In the genomic region with DNA sequence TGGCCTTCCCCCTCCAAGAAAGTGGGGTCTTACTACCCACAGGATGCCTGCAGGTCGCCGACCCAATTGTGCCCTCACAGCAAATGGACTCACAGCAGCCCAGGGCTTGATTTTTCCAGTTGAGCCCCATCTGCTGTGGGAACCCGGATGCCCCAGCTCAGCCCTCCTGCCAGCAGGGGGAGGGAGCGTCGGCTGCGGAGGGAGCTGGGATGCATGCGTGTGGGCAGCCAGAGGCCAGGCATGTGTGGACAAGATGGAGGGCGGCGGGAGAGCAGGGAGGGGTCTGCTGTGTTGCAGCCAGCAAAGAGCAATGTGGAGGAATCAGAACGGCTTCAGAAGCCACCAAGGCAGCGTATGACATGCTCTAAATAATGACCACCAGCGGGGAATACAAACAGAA, we compare ENCODE assay signal across 10 cellular contexts. TPM values are rescaled to one million over a fixed set of nuclear protein-coding genes. Genes with fewer than 3 reads are reported as not detected.
DNase-seq lines count a peak whose midpoint lies in the region; ATAC-seq and TF ChIP-seq lines count a peak whose summit lies in the region.
"Had no signal": no experiment of that assay in that cellular context is flagged by ENCODE, and none has a peak within 500 bp of the region (broad histone marks: within the 10 kb centered on the region; RNA-seq: fewer than 3 reads in every experiment).

No MANE protein-coding gene starts in this region.

- H3K9me3 ChIP-seq in cardiac muscle cell (ENCODE audit: low read depth) (no peaks in the 10 kb centered on the region), RWPE2 (ENCODE audit: severe bottlenecking) (no peaks in the 10 kb centered on the region), stomach (no peaks in the 10 kb centered on the region)

- H3K36me3 ChIP-seq in cardiac muscle cell (no peaks in the 10 kb centered on the region), RWPE2 (ENCODE audit: low read depth) (no peaks in the 10 kb centered on the region), stomach (no peaks in the 10 kb centered on the region)

- H3K27ac ChIP-seq in cardiac muscle cell: no peak overlapping the region
- no peak overlapping the region for H3K27ac ChIP-seq in RWPE2 (ENCODE audit: poor library complexity, severe bottlenecking)
- no peak overlapping the region for H3K27ac ChIP-seq in stomach

- H3K4me3 ChIP-seq in cardiac muscle cell: no peak overlapping the region
- no peak overlapping the region for H3K4me3 ChIP-seq in RWPE2 (ENCODE audit: severe bottlenecking)
- H3K4me3 ChIP-seq in fibroblast of mammary gland (ENCODE audit: control insufficient read depth, low read depth, low read length): no peak overlapping the region
- no peak overlapping the region for H3K4me3 ChIP-seq in stomach

- DNase-seq in cardiac muscle cell (ENCODE audit: low read depth in 1 of 2, low spot score in 1 of 2) (peak; percentile 35 to 48), left cardiac atrium (no peak), RWPE2 (ENCODE audit: low spot score) (no peak), fibroblast of mammary gland (ENCODE audit: low read depth) (peak; percentile 36), type B pancreatic cell (ENCODE audit: extremely low spot score, unreplicated experiment) (no peak), stomach (no peak), NCI-H774 (lab: John Stamatoyannopoulos, UW) (no peak)
- DNase-seq: activated CD4-positive, alpha-beta T cell treated with anti-CD3 and anti-CD28 coated beads, Interleukin-2, amount 50 U/mL, for 1 hour; natural killer cell had no signal

- WGBS in stomach, 5 donors: 27 to 42% (median 29%) methylated on average over 10 to 12 of the region's 12 CpGs

- intact Hi-C loops in left cardiac atrium (cut with DNase I): no loop called here
- intact Hi-C loops in stomach (cut with DNase I; ENCODE audit: low total_unique reads): no loop called here

- no peak for TF ChIP-seq POLR2A in stomach (IDR thresholded peaks at IDR 0.05)

- no peaks in the 10 kb centered on the region for H3K4me1 ChIP-seq in cardiac muscle cell (ENCODE audit: low read depth)
- no peaks in the 10 kb centered on the region for H3K4me1 ChIP-seq in RWPE2 (ENCODE audit: insufficient read depth, poor library complexity, severe bottlenecking)
- H3K4me1 ChIP-seq in stomach: no peaks in the 10 kb centered on the region

- H3K36me3 Mint-ChIP-seq in type B pancreatic cell: no peaks in the 10 kb centered on the region
- H3K36me3 Mint-ChIP-seq: natural killer cell had no signal

- peak; percentile 53 for TF ChIP-seq CTCF in cardiac muscle cell (IDR thresholded peaks at IDR 0.05; ENCODE audit: low read depth, low read length)
- peak; percentile 18 for TF ChIP-seq CTCF in RWPE2 (IDR thresholded peaks at IDR 0.05; ENCODE audit: poor library complexity, severe bottlenecking)
- peak; percentile 58 for TF ChIP-seq CTCF in fibroblast of mammary gland (conservative IDR thresholded peaks at IDR 0.05; ENCODE audit: control insufficient read depth, insufficient read depth, low read depth, low read length)
- peak; percentile 62 for TF ChIP-seq CTCF in type B pancreatic cell (conservative IDR thresholded peaks at IDR 0.05)
- no peak for TF ChIP-seq CTCF in stomach (IDR thresholded peaks at IDR 0.05)

- H3K4me1 Mint-ChIP-seq in type B pancreatic cell (ENCODE audit: unreplicated experiment): peaks cover 5% of the 10 kb centered on the region
- H3K4me1 Mint-ChIP-seq: natural killer cell had no signal

- no peaks in the 10 kb centered on the region for H3K27me3 ChIP-seq in cardiac muscle cell
- no peaks in the 10 kb centered on the region for H3K27me3 ChIP-seq in RWPE2 (ENCODE audit: insufficient read depth, poor library complexity, severe bottlenecking)
- H3K27me3 ChIP-seq in stomach: peaks cover 0 to 48% (median 12%) of the 10 kb centered on the region in 3 donors

- H3K27me3 Mint-ChIP-seq in type B pancreatic cell: peaks cover 17% of the 10 kb centered on the region

- H3K27ac Mint-ChIP-seq in type B pancreatic cell: no peak overlapping the region
- H3K27ac Mint-ChIP-seq: natural killer cell had no signal

- no peaks in the 10 kb centered on the region for H3K9me3 Mint-ChIP-seq in type B pancreatic cell
- H3K9me3 Mint-ChIP-seq: natural killer cell had no signal

- no peak overlapping the region for H3K4me3 Mint-ChIP-seq in type B pancreatic cell
- H3K4me3 Mint-ChIP-seq: natural killer cell had no signal

- ATAC-seq in left cardiac atrium: no peak
- peak; percentile 46; the same call in 2 of the 3 replicates for ATAC-seq in RWPE2 (ENCODE audit: low read depth)
- ATAC-seq in GM18861 (IDR thresholded peaks at IDR 0.05; ENCODE audit: unreplicated experiment): no peak
- ATAC-seq: natural killer cell had no signal

- TF ChIP-seq EP300 in stomach (IDR thresholded peaks at IDR 0.05): no peak

RNA-seq across cellular contexts. Expression of a gene that starts 41.0 kb away (rescaled TPM):
- 413 and 497 TPM in 2 replicates for total RNA-seq in cardiac muscle cell
- 136 and 159 TPM in 2 replicates for polyA plus RNA-seq in cardiac muscle cell
- 10 to 100 TPM; 74.8 to 96.3 TPM for total RNA-seq in left cardiac atrium
- total RNA-seq in type B pancreatic cell (ENCODE audit: low replicate concordance): 162 and 190 TPM in 2 replicates
- total RNA-seq in stomach: 100 to 1,000 TPM in 4 of 5 donors, 10 to 100 TPM in 1; 80.4 to 212 (median 160) TPM
- polyA plus RNA-seq in stomach: 100 to 1,000 TPM; 172 to 242 (median 230) TPM

Comparison
In these comparisons a context has a peak if more than half of its experiments do, and no peak if none do; other contexts are left out.
1. DNase-seq: peak in cardiac muscle cell (2 of 2) and fibroblast of mammary gland (single experiment); none in left cardiac atrium (single experiment), RWPE2 (single experiment), type B pancreatic cell (single experiment), stomach (single experiment) and NCI-H774 (single experiment).
2. CTCF ChIP-seq: peak in cardiac muscle cell (single experiment), RWPE2 (single experiment), fibroblast of mammary gland (single experiment) and type B pancreatic cell (single experiment); none in stomach (0 of 7).